ENCODE assay signal across 8 cellular contexts in the genomic region with DNA sequence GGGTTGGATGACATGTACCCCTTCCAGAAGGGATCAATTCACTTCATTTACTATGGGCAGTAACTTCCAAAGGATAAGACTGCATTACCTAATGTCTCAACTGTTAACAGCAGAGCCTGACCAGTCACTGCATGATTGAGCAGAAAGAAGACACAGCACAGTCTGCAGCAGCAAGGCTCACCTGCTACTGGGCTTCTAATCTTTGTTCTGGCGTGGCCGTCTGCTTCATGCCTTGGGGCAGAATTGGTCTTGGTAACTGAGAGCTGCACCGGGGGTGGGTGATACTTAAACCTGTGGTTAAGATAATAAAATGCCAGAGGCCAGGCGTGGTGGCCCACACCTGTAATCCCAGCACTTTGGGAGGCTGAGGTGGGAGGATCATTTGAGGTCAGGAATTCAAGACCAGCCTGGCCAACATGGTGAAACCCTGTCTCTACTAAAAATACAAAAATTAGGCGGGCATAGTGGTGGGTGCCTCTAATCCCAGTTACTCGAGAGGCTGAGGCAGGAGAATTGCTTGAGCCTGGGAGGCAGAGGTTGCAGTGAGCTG. TPM values are rescaled to one million over a fixed set of nuclear protein-coding genes. Genes with fewer than 3 reads are reported as not detected.
"Had no signal": no experiment of that assay in that cellular context is flagged by ENCODE, and none has a peak within 500 bp of the region (broad histone marks: within the 10 kb centered on the region; RNA-seq: fewer than 3 reads in every experiment).

No MANE protein-coding gene starts in this region.

RNA-seq across cellular contexts. Expression of gene MMRN2, which starts 23.2 kb away (rescaled TPM):
- total RNA-seq: activated CD4-positive, alpha-beta T cell treated with anti-CD3 and anti-CD28 coated beads for 36 hours; activated CD8-positive, alpha-beta T cell treated with anti-CD3 and anti-CD28 coated beads for 36 hours; activated naive CD8-positive, alpha-beta T cell treated with anti-CD3 and anti-CD28 coated beads for 36 hours; activated T-helper 2 cell treated with anti-CD3 and anti-CD28 coated beads, Interferon-gamma antibody, Interleukin-2, Interleukin-4, amounts not matched to agents 10 μg/mL and 5 μg/mL and 100 μg/mL, durations not matched to agents 14 hours and 24 hours and 36 hours; T-helper 2 cell treated with Interferon-gamma antibody and Interleukin-4, amounts not matched to agents 100 ng/mL and 5 ng/mL, for 36 hours had no signal

RNA-seq across cellular contexts. Expression of gene SNCG, which starts 24.2 kb away (rescaled TPM):
- total RNA-seq: activated CD4-positive, alpha-beta T cell treated with anti-CD3 and anti-CD28 coated beads for 36 hours; activated CD8-positive, alpha-beta T cell treated with anti-CD3 and anti-CD28 coated beads for 36 hours; activated naive CD8-positive, alpha-beta T cell treated with anti-CD3 and anti-CD28 coated beads for 36 hours; activated T-cell treated with anti-CD3 and anti-CD28 coated beads, Interleukin-2, amount 50 U/mL, for 72 hours; activated T-helper 2 cell treated with anti-CD3 and anti-CD28 coated beads, Interferon-gamma antibody, Interleukin-2, Interleukin-4, amounts not matched to agents 10 μg/mL and 5 μg/mL and 100 μg/mL, durations not matched to agents 14 hours and 24 hours and 36 hours; T-helper 2 cell treated with Interferon-gamma antibody and Interleukin-4, amounts not matched to agents 100 ng/mL and 5 ng/mL, for 36 hours had no signal

RNA-seq across cellular contexts. Expression of gene ADIRF, which starts 34.0 kb away (rescaled TPM):
- total RNA-seq: activated CD4-positive, alpha-beta T cell treated with anti-CD3 and anti-CD28 coated beads for 36 hours; activated CD8-positive, alpha-beta T cell treated with anti-CD3 and anti-CD28 coated beads for 36 hours; activated naive CD8-positive, alpha-beta T cell treated with anti-CD3 and anti-CD28 coated beads for 36 hours; activated T-cell treated with anti-CD3 and anti-CD28 coated beads, Interleukin-2, amount 50 U/mL, for 72 hours; activated T-helper 2 cell treated with anti-CD3 and anti-CD28 coated beads, Interferon-gamma antibody, Interleukin-2, Interleukin-4, amounts not matched to agents 10 μg/mL and 5 μg/mL and 100 μg/mL, durations not matched to agents 14 hours and 24 hours and 36 hours; cardiac muscle cell; T-helper 2 cell treated with Interferon-gamma antibody and Interleukin-4, amounts not matched to agents 100 ng/mL and 5 ng/mL, for 36 hours had no signal
- polyA plus RNA-seq: SK-N-SH had no signal
